In genomic region chr18:75247041-75247551, GRCh38 we compare ENCODE assay signal across 1 cellular context.
A peak's percentile ranks its signal among the peaks of the same experiment; 100 is the strongest.
TF ChIP-seq lines count a peak whose summit lies in the region.

No MANE protein-coding gene starts in this region.

TF ChIP-seq in IMR-90, 13 proteins besides CTCF, POLR2A, EP300 and RAD21 (continued from another document):
- TF ChIP-seq CEBPB (IDR thresholded peaks at IDR 0.05; ENCODE audit: low read depth, low read length): peak; percentile 77
